Comparison of ENCODE assay signal across 17 cellular contexts in the genomic region with DNA sequence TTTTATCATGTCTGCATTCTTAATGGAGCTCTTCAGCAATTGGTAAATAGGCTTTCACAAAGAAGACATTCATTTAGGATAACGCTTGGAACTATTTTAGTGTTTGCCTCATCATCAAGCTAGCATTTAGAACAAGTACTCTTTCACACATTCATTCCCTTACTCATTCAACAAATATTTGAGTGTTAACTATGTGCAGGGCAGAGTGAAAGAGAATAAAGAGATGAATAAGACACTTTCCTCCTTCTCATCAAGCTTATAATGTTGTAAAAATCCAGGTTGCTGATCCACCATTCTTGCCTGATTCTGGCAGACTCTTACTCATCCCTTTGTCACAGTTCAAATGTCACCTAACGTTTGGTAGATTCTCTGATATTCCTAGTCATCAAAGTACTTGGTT.
DNase-seq lines count a peak whose midpoint lies in the region; ATAC-seq and TF ChIP-seq lines count a peak whose summit lies in the region.
"Had no signal": no experiment of that assay in that cellular context is flagged by ENCODE, and none has a peak within 500 bp of the region (broad histone marks: within the 10 kb centered on the region; RNA-seq: fewer than 3 reads in every experiment).

No MANE protein-coding gene starts in this region.

- H3K4me3 ChIP-seq in retinal pigment epithelial cell (ENCODE audit: low read length) = no peak overlapping the region
- no peak overlapping the region for H3K4me3 ChIP-seq in brain microvascular endothelial cell (ENCODE audit: low read depth, low read length)
- H3K4me3 ChIP-seq: K562, ovary, testis had no signal

- H3K36me3 ChIP-seq in brain microvascular endothelial cell (replicated peaks) = no peaks in the 10 kb centered on the region
- H3K36me3 ChIP-seq: ovary had no signal

- H3K27me3 ChIP-seq in foreskin keratinocyte (no peaks in the 10 kb centered on the region), brain microvascular endothelial cell (replicated peaks) (no peaks in the 10 kb centered on the region)
- H3K27me3 ChIP-seq: ovary, testis had no signal

- ATAC-seq in foreskin keratinocyte = peak; percentile 86
- ATAC-seq: K562 had no signal

- DNase-seq in GM04503 (ENCODE audit: low read depth) (peak; percentile 25), RKO (ENCODE audit: low spot score) (peak; percentile 16), foreskin keratinocyte (peak; percentile 48 to 52), retinal pigment epithelial cell (ENCODE audit: low read depth) (peak; percentile 17), brain microvascular endothelial cell (no peak)
- DNase-seq in stimulated activated CD4-positive, alpha-beta T cell treated with anti-CD3 and anti-CD28 coated beads, Interleukin-2, amount 100 ng/mL, for 48 hours = no peak
- no peak for DNase-seq in activated CD4-positive, CD25-positive, alpha-beta regulatory T cell (lab: John Stamatoyannopoulos, UW)
- DNase-seq: activated B cell treated with CpG ODN at 0.5 μM for 24 hours; effector CD8-positive, alpha-beta T cell; H9; NCI-H1105 treated with DMSO at 0.1 percent for 48 hours; NCI-H345; ovary; Right ventricle myocardium superior; T-helper 2 cell; testis had no signal

- H3K4me1 ChIP-seq in foreskin keratinocyte = no peaks in the 10 kb centered on the region
- H3K4me1 ChIP-seq: testis had no signal

- H3K27ac ChIP-seq in foreskin keratinocyte (no peak overlapping the region), brain microvascular endothelial cell (no peak overlapping the region)
- H3K27ac ChIP-seq: ovary, testis had no signal

- in situ Hi-C loops in brain microvascular endothelial cell (cut with HindIII; ENCODE audit: low pct_ligation_motif_present, low sequenced_read_pairs) = no loop called here

- TF ChIP-seq CTCF in foreskin keratinocyte (conservative IDR thresholded peaks at IDR 0.05) = no peak
- no peak for TF ChIP-seq CTCF in retinal pigment epithelial cell (conservative IDR thresholded peaks at IDR 0.05; ENCODE audit: low read depth, low read length)
- no peak for TF ChIP-seq CTCF in brain microvascular endothelial cell (IDR thresholded peaks at IDR 0.05; ENCODE audit: low read depth, low read length, missing control alignments)

Comparison
In these comparisons a context has a peak if more than half of its experiments do, and no peak if none do; other contexts are left out.
1. DNase-seq: peak in GM04503 (single experiment), RKO (single experiment), foreskin keratinocyte (2 of 2) and retinal pigment epithelial cell (single experiment); none in stimulated activated CD4-positive, alpha-beta T cell treated with anti-CD3 and anti-CD28 coated beads, Interleukin-2, amount 100 ng/mL, for 48 hours (0 of 2), activated CD4-positive, CD25-positive, alpha-beta regulatory T cell (0 of 4) and brain microvascular endothelial cell (single experiment).